Comparison of ENCODE assay signal across 8 cellular contexts in genomic region chr3:45690331-45691035, GRCh38. TPM values are rescaled to one million over a fixed set of nuclear protein-coding genes. Genes with fewer than 3 reads are reported as not detected.
DNase-seq lines count a peak whose midpoint lies in the region; ATAC-seq, FAIRE-seq and TF ChIP-seq lines count a peak whose summit lies in the region.

No MANE protein-coding gene starts in this region.

- ATAC-seq in activated T-cell treated with anti-CD3 and anti-CD28 coated beads, Interleukin-2, amount 50 U/mL, for 72 hours (replicated peaks in 1 of 2), result no peak
- ATAC-seq in HG02981 (IDR thresholded peaks at IDR 0.05; ENCODE audit: unreplicated experiment), result no peak

- peak overlapping the region; percentile 87 to 92 for H3K4me3 Mint-ChIP-seq in activated T-cell treated with anti-CD3 and anti-CD28 coated beads, Interleukin-2, amount 50 U/mL, for 72 hours

- peaks cover 19 to 34% of the 10 kb centered on the region in 2 donors for H3K36me3 Mint-ChIP-seq in activated T-cell treated with anti-CD3 and anti-CD28 coated beads, Interleukin-2, amount 50 U/mL, for 72 hours (ENCODE audit: insufficient read depth in 2 of 2)

- WGBS in thyroid gland, 2 donors, result 14 to 22% methylated on average over 4 of the region's 4 CpGs

- H3K4me2 ChIP-seq in MM.1S (ENCODE audit: low read depth, low read length) (peak overlapping the region; percentile 79), keratinocyte (ENCODE audit: control insufficient read depth, extremely low read depth, insufficient read depth, low read depth, low read length) (peak overlapping the region; percentile 79)

- TF ChIP-seq POLR2A in thyroid gland (IDR thresholded peaks at IDR 0.05), result no peak

- no peaks in the 10 kb centered on the region for H3K27me3 Mint-ChIP-seq in activated T-cell treated with anti-CD3 and anti-CD28 coated beads, Interleukin-2, amount 50 U/mL, for 72 hours (ENCODE audit: low read depth)

- H2AFZ ChIP-seq in MM.1S (ENCODE audit: low read length) (no peak overlapping the region), keratinocyte (ENCODE audit: control insufficient read depth, low read length) (no peak overlapping the region)

- peaks cover 39% of the 10 kb centered on the region for H3K4me1 ChIP-seq in MM.1S (ENCODE audit: low read length)
- H3K4me1 ChIP-seq in keratinocyte (ENCODE audit: control insufficient read depth, extremely low read depth, insufficient read depth, low read length), result peaks cover 6% of the 10 kb centered on the region
- H3K4me1 ChIP-seq in thyroid gland, result peaks cover 22 to 49% of the 10 kb centered on the region in 2 donors

- FAIRE-seq in keratinocyte (lab: Jason Lieb, UNC), result no peak

- H3K36me3 ChIP-seq in MM.1S (replicated peaks; ENCODE audit: insufficient read depth, low read length), result peaks cover under 1% of the 10 kb centered on the region; the same call in 1 of the 2 replicates
- peaks cover 0 to 12% of the 10 kb centered on the region in 2 experiments for H3K36me3 ChIP-seq in keratinocyte (ENCODE audit: control insufficient read depth in 2 of 2, extremely low read depth in 1 of 2, insufficient read depth in 2 of 2, low read length in 2 of 2)
- no peaks in the 10 kb centered on the region for H3K36me3 ChIP-seq in thyroid gland

- H3K27ac ChIP-seq in MM.1S (ENCODE audit: low read length) (peak overlapping the region; percentile 79; the same call in 1 of the 2 replicates), keratinocyte (ENCODE audit: control insufficient read depth, insufficient read depth, low read length) (peak overlapping the region; percentile 74), thyroid gland (peak overlapping the region; percentile 81 to 93 (median 91))

- intact Hi-C loops in thyroid gland (cut with DNase I), result no loop called here

- no peaks in the 10 kb centered on the region for H3K9me3 ChIP-seq in MM.1S (replicated peaks; ENCODE audit: insufficient read depth, low read length)
- H3K9me3 ChIP-seq in keratinocyte (ENCODE audit: control insufficient read depth, low read depth, low read length), result no peaks in the 10 kb centered on the region
- H3K9me3 ChIP-seq in thyroid gland, result no peaks in the 10 kb centered on the region

- no peaks in the 10 kb centered on the region for H3K9me2 ChIP-seq in MM.1S (replicated peaks; ENCODE audit: insufficient read depth, low read length)

- DNase-seq in D341Med (ENCODE audit: low spot score) (peak; percentile 48), MM.1S (peak; percentile 56), keratinocyte (ENCODE audit: low read depth, low spot score) (no peak), thyroid gland (no peak), ACHN (no peak), SHP77 treated with DMSO at 0.1 percent for 48 hours (lab: John Stamatoyannopoulos, UW) (no peak)
- DNase-seq in activated T-cell treated with anti-CD3 and anti-CD28 coated beads, Interleukin-2, amount 50 U/mL, for 72 hours, result no peak

- H3K9ac ChIP-seq in MM.1S (ENCODE audit: low read length), result peak overlapping the region; percentile 84
- peak overlapping the region; percentile 86 for H3K9ac ChIP-seq in keratinocyte (ENCODE audit: control insufficient read depth, extremely low read depth, insufficient read depth, low read length)

- peaks cover 3% of the 10 kb centered on the region for H3K9me1 ChIP-seq in keratinocyte (ENCODE audit: control insufficient read depth, extremely low read depth, insufficient read depth, low read length)

- H3K4me3 ChIP-seq in MM.1S (ENCODE audit: low read length) (peak overlapping the region; percentile 89), keratinocyte (ENCODE audit: control insufficient read depth in 2 of 3, extremely low read depth in 1 of 3, insufficient read depth in 2 of 3, low read depth in 1 of 3, low read length in 3 of 3) (peak overlapping the region; percentile 81 to 91 (median 87)), thyroid gland (replicated peaks in 1 of 3) (peak overlapping the region in 2 of 3 donors; percentile 72 to 74)

- H3K27ac Mint-ChIP-seq in activated T-cell treated with anti-CD3 and anti-CD28 coated beads, Interleukin-2, amount 50 U/mL, for 72 hours, result peak overlapping the region; percentile 97

- no peaks in the 10 kb centered on the region for H3K27me3 ChIP-seq in MM.1S (replicated peaks; ENCODE audit: insufficient read depth, low read length)
- H3K27me3 ChIP-seq in keratinocyte (ENCODE audit: control insufficient read depth, extremely low read depth, insufficient read depth, low read length), result no peaks in the 10 kb centered on the region
- H3K27me3 ChIP-seq in thyroid gland, result no peaks in the 10 kb centered on the region

- H3K79me2 ChIP-seq in MM.1S (ENCODE audit: low read length) (peaks cover 62% of the 10 kb centered on the region), keratinocyte (ENCODE audit: control insufficient read depth, insufficient read depth, low read length) (peaks cover 59% of the 10 kb centered on the region)

- H3K4me1 Mint-ChIP-seq in activated T-cell treated with anti-CD3 and anti-CD28 coated beads, Interleukin-2, amount 50 U/mL, for 72 hours (ENCODE audit: low read depth), result peaks cover 55% of the 10 kb centered on the region

- peaks cover 46% of the 10 kb centered on the region for H3F3A ChIP-seq in MM.1S (ENCODE audit: insufficient read depth, low read length)

- in situ Hi-C loops in ACHN (cut with HindIII; ENCODE audit: low pct_ligation_motif_present, low pct_unique_long_range_greater_than_20kb, low sequenced_read_pairs), result no loop called here

- H3K9me3 Mint-ChIP-seq in activated T-cell treated with anti-CD3 and anti-CD28 coated beads, Interleukin-2, amount 50 U/mL, for 72 hours, result no peaks in the 10 kb centered on the region

- H4K20me1 ChIP-seq in MM.1S (ENCODE audit: insufficient read depth, low read length) (no peaks in the 10 kb centered on the region; the same call in 1 of the 2 replicates), keratinocyte (ENCODE audit: control insufficient read depth, extremely low read depth, insufficient read depth, low read length) (no peaks in the 10 kb centered on the region)

- dilution Hi-C loops in keratinocyte (cut with MboI; ENCODE audit: extremely low pct_ligation_motif_present, low sequenced_read_pairs), result no loop called here

- TF ChIP-seq CTCF in MM.1S (IDR thresholded peaks at IDR 0.05; ENCODE audit: low read length), result peak; percentile 17; the same call in 1 of the 2 replicates
- TF ChIP-seq CTCF in keratinocyte (optimal IDR thresholded peaks at IDR 0.05 in 1 of 3, IDR thresholded peaks at IDR 0.05 in 1 of 3, conservative IDR thresholded peaks at IDR 0.05 in 1 of 3; ENCODE audit: extremely low read depth in 1 of 3, insufficient read depth in 2 of 3, low read length in 3 of 3), result peak in 1 of 3 experiments; percentile 26
- TF ChIP-seq CTCF in thyroid gland (IDR thresholded peaks at IDR 0.05), result no peak

RNA-seq across cellular contexts. Expression of gene SACM1L, which starts 1.3 kb away (rescaled TPM):
- 10 to 100 TPM; 77.1 to 78.4 TPM for total RNA-seq in activated T-cell treated with anti-CD3 and anti-CD28 coated beads, Interleukin-2, amount 50 U/mL, for 72 hours
- 17.7 to 44.3 TPM (median 26.9 TPM) in 3 replicates for polyA plus RNA-seq in keratinocyte
- 26.7 TPM for polyA plus RNA-seq in keratinocyte (2011; ENCODE audit: low read depth)
- 10.2 and 21.6 TPM in 2 replicates for polyA plus RNA-seq in keratinocyte (2011; cell fraction: cytosol; rRNA removed)
- 28.9 and 44.6 TPM in 2 replicates for polyA plus RNA-seq in keratinocyte (2011; cell fraction: nucleus; rRNA removed)
- polyA plus RNA-seq in keratinocyte (2012; ENCODE audit: low replicate concordance), result 17.3 and 27.1 TPM in 2 replicates
- 5.4 to 33.4 TPM (median 18.5 TPM) in 3 replicates for polyA minus RNA-seq in keratinocyte
- 29.5 TPM for polyA minus RNA-seq in keratinocyte (2011; cell fraction: cytosol; rRNA and poly(A)+ RNA removed)
- polyA minus RNA-seq in keratinocyte (2011; cell fraction: nucleus; rRNA and poly(A)+ RNA removed), result 28.1 and 58.1 TPM in 2 replicates
- 100 to 1,000 TPM in 3 of 4 donors, 10 to 100 TPM in 1; 87.0 to 161 (median 111) TPM for total RNA-seq in thyroid gland

Comparison
In these comparisons a context has a peak if more than half of its experiments do, and no peak if none do; other contexts are left out.
1. DNase-seq: peak in D341Med (single experiment) and MM.1S (single experiment); none in activated T-cell treated with anti-CD3 and anti-CD28 coated beads, Interleukin-2, amount 50 U/mL, for 72 hours (0 of 2), keratinocyte (single experiment), thyroid gland (0 of 2), ACHN (single experiment) and SHP77 treated with DMSO at 0.1 percent for 48 hours (single experiment).
2. Peak in every context shown above with its lines, with median percentiles within 50 percentile points of each other: H3K27ac ChIP-seq and H3K4me3 ChIP-seq.